In the genomic region with DNA sequence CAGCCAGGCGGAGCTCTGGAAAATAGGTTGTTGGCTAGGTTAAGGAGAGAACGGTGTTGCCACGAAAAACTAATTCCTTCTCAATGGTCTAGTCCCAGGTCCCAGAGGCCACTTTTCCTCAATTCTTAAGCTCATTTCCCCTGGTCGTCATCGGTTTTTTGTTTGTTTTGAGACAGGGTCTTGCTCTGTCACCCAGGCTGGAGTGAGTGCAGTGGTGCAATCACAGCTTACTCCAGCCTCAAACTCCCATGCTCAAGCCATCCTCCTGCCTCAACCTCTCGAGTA, we compare ENCODE assay signal across 1 cellular context.
TF ChIP-seq lines count a peak whose summit lies in the region.

No MANE protein-coding gene starts in this region.

TF ChIP-seq in GM12878, 131 proteins besides CTCF, POLR2A, EP300 and RAD21:
- TF ChIP-seq, protein P1, sequence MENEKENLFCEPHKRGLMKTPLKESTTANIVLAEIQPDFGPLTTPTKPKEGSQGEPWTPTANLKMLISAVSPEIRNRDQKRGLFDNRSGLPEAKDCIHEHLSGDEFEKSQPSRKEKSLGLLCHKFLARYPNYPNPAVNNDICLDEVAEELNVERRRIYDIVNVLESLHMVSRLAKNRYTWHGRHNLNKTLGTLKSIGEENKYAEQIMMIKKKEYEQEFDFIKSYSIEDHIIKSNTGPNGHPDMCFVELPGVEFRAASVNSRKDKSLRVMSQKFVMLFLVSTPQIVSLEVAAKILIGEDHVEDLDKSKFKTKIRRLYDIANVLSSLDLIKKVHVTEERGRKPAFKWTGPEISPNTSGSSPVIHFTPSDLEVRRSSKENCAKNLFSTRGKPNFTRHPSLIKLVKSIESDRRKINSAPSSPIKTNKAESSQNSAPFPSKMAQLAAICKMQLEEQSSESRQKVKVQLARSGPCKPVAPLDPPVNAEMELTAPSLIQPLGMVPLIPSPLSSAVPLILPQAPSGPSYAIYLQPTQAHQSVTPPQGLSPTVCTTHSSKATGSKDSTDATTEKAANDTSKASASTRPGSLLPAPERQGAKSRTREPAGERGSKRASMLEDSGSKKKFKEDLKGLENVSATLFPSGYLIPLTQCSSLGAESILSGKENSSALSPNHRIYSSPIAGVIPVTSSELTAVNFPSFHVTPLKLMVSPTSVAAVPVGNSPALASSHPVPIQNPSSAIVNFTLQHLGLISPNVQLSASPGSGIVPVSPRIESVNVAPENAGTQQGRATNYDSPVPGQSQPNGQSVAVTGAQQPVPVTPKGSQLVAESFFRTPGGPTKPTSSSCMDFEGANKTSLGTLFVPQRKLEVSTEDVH (IDR thresholded peaks at IDR 0.05; ENCODE audit: low read depth, partially characterized antibody), result no peak
- TF ChIP-seq BRCA1 (IDR thresholded peaks at IDR 0.05; ENCODE audit: low read depth, low read length) (no peak), MXI1 (IDR thresholded peaks at IDR 0.05; ENCODE audit: low read depth, low read length) (no peak), RB1 (IDR thresholded peaks at IDR 0.05; ENCODE audit: borderline replicate concordance) (no peak), HCFC1 (IDR thresholded peaks at IDR 0.05; ENCODE audit: low read length) (no peak), NR2C1 (IDR thresholded peaks at IDR 0.05) (no peak), NR2F1 (conservative IDR thresholded peaks at IDR 0.05) (no peak), BCL11A (IDR thresholded peaks at IDR 0.05; ENCODE audit: low read depth, low read length) (no peak), RCOR1 (conservative IDR thresholded peaks at IDR 0.05; ENCODE audit: low read depth, low read length) (no peak), GABPA (IDR thresholded peaks at IDR 0.05; ENCODE audit: low read depth) (no peak), MYC (IDR thresholded peaks at IDR 0.05; ENCODE audit: insufficient read depth, insufficient read length, insufficient replicate concordance, low read length, severe bottlenecking) (no peak), POLR2AphosphoS2 (IDR thresholded peaks at IDR 0.05; ENCODE audit: low read depth, low read length) (no peak), POLR2AphosphoS5 (IDR thresholded peaks at IDR 0.05; ENCODE audit: low read length) (no peak), ESRRA (IDR thresholded peaks at IDR 0.05; ENCODE audit: low read length) (no peak), ETV6 (conservative IDR thresholded peaks at IDR 0.05 in 1 of 2, IDR thresholded peaks at IDR 0.05 in 1 of 2; ENCODE audit: borderline replicate concordance in 1 of 2, low read depth in 1 of 2) (no peak), BACH1 (IDR thresholded peaks at IDR 0.05; ENCODE audit: borderline replicate concordance) (no peak)
- TF ChIP-seq, protein P2, sequence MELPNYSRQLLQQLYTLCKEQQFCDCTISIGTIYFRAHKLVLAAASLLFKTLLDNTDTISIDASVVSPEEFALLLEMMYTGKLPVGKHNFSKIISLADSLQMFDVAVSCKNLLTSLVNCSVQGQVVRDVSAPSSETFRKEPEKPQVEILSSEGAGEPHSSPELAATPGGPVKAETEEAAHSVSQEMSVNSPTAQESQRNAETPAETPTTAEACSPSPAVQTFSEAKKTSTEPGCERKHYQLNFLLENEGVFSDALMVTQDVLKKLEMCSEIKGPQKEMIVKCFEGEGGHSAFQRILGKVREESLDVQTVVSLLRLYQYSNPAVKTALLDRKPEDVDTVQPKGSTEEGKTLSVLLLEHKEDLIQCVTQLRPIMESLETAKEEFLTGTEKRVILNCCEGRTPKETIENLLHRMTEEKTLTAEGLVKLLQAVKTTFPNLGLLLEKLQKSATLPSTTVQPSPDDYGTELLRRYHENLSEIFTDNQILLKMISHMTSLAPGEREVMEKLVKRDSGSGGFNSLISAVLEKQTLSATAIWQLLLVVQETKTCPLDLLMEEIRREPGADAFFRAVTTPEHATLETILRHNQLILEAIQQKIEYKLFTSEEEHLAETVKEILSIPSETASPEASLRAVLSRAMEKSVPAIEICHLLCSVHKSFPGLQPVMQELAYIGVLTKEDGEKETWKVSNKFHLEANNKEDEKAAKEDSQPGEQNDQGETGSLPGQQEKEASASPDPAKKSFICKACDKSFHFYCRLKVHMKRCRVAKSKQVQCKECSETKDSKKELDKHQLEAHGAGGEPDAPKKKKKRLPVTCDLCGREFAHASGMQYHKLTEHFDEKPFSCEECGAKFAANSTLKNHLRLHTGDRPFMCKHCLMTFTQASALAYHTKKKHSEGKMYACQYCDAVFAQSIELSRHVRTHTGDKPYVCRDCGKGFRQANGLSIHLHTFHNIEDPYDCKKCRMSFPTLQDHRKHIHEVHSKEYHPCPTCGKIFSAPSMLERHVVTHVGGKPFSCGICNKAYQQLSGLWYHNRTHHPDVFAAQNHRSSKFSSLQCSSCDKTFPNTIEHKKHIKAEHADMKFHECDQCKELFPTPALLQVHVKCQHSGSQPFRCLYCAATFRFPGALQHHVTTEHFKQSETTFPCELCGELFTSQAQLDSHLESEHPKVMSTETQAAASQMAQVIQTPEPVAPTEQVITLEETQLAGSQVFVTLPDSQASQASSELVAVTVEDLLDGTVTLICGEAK (IDR thresholded peaks at IDR 0.05; ENCODE audit: borderline replicate concordance), result no peak
- TF ChIP-seq, protein P3, sequence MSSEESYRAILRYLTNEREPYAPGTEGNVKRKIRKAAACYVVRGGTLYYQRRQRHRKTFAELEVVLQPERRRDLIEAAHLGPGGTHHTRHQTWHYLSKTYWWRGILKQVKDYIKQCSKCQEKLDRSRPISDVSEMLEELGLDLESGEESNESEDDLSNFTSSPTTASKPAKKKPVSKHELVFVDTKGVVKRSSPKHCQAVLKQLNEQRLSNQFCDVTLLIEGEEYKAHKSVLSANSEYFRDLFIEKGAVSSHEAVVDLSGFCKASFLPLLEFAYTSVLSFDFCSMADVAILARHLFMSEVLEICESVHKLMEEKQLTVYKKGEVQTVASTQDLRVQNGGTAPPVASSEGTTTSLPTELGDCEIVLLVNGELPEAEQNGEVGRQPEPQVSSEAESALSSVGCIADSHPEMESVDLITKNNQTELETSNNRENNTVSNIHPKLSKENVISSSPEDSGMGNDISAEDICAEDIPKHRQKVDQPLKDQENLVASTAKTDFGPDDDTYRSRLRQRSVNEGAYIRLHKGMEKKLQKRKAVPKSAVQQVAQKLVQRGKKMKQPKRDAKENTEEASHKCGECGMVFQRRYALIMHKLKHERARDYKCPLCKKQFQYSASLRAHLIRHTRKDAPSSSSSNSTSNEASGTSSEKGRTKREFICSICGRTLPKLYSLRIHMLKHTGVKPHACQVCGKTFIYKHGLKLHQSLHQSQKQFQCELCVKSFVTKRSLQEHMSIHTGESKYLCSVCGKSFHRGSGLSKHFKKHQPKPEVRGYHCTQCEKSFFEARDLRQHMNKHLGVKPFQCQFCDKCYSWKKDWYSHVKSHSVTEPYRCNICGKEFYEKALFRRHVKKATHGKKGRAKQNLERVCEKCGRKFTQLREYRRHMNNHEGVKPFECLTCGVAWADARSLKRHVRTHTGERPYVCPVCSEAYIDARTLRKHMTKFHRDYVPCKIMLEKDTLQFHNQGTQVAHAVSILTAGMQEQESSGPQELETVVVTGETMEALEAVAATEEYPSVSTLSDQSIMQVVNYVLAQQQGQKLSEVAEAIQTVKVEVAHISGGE (CRISPR knock-in tag; IDR thresholded peaks at IDR 0.05), result no peak
- TF ChIP-seq, protein P4, sequence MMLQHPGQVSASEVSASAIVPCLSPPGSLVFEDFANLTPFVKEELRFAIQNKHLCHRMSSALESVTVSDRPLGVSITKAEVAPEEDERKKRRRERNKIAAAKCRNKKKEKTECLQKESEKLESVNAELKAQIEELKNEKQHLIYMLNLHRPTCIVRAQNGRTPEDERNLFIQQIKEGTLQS (IDR thresholded peaks at IDR 0.05; ENCODE audit: borderline replicate concordance, extremely low read depth, low read depth, low read length), result no peak
- TF ChIP-seq, protein P5, sequence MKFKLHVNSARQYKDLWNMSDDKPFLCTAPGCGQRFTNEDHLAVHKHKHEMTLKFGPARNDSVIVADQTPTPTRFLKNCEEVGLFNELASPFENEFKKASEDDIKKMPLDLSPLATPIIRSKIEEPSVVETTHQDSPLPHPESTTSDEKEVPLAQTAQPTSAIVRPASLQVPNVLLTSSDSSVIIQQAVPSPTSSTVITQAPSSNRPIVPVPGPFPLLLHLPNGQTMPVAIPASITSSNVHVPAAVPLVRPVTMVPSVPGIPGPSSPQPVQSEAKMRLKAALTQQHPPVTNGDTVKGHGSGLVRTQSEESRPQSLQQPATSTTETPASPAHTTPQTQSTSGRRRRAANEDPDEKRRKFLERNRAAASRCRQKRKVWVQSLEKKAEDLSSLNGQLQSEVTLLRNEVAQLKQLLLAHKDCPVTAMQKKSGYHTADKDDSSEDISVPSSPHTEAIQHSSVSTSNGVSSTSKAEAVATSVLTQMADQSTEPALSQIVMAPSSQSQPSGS (IDR thresholded peaks at IDR 0.05; ENCODE audit: low read length), result no peak
